Comparison of ENCODE assay signal across 23 cellular contexts in genomic region chr16:84237994-84238750, GRCh38. TPM values are rescaled to one million over a fixed set of nuclear protein-coding genes. Genes with fewer than 3 reads are reported as not detected.
DNase-seq lines count a peak whose midpoint lies in the region; ATAC-seq, FAIRE-seq and TF ChIP-seq lines count a peak whose summit lies in the region.
"Had no signal": no experiment of that assay in that cellular context is flagged by ENCODE, and none has a peak within 500 bp of the region (broad histone marks: within the 10 kb centered on the region; RNA-seq: fewer than 3 reads in every experiment).

No MANE protein-coding gene starts in this region.

- H3K9me3 Mint-ChIP-seq in chondrocyte (ENCODE audit: low read depth) (no peaks in the 10 kb centered on the region), T-cell (no peaks in the 10 kb centered on the region)
- H3K9me3 Mint-ChIP-seq: H9; T-helper 1 cell treated with Interleukin-12 subunit alpha and Interleukin-12 subunit beta and Interleukin-4 antibody, amounts not matched to agents 30 μg/mL and 1 μg/mL, for 36 hours had no signal

- no peak for TF ChIP-seq RAD21 in HepG2 (CRISPR knock-in tag; IDR thresholded peaks at IDR 0.05)

- no peaks in the 10 kb centered on the region for H3K36me3 ChIP-seq in HepG2 (replicated peaks in 1 of 2; ENCODE audit: control insufficient read depth in 1 of 2, insufficient read depth in 2 of 2, low read length in 2 of 2)
- no peaks in the 10 kb centered on the region for H3K36me3 ChIP-seq in right lobe of liver
- no peaks in the 10 kb centered on the region for H3K36me3 ChIP-seq in upper lobe of right lung

- H3K79me2 ChIP-seq in HepG2 (ENCODE audit: insufficient read depth, low read length) = no peaks in the 10 kb centered on the region

- H3K27me3 Mint-ChIP-seq in chondrocyte (ENCODE audit: low read depth) (peaks cover 78% of the 10 kb centered on the region), T-cell (peaks cover 27 to 43% of the 10 kb centered on the region in 2 donors)

- intact Hi-C loops in HepG2 (cut with micrococcal nuclease; ENCODE audit: unreplicated experiment) (no loop called here), right lobe of liver (cut with DNase I) (no loop called here), upper lobe of right lung (cut with DNase I) (no loop called here)

- DNase-seq in HepG2 (ENCODE audit: low spot score) = no peak
- DNase-seq in right lobe of liver = no peak
- peak; percentile 11 to 28 for DNase-seq in NCI-H187 (lab: John Stamatoyannopoulos, UW)
- peak; percentile 4 for DNase-seq in chondrocyte (ENCODE audit: low spot score)
- no peak for DNase-seq in upper lobe of right lung
- no peak for DNase-seq in retina
- DNase-seq in T-cell = no peak
- DNase-seq in NCI-H526 (lab: John Stamatoyannopoulos, UW) = no peak
- DNase-seq: CD4-positive, CD25-positive, alpha-beta regulatory T cell; H9; NCI-H1105; NCI-H146; NCI-H2081; NK-92 treated with Interleukin-12 subunit alpha and Interleukin-12 subunit beta, amount 100 ng/mL, for 24 hours had no signal

- POLR2A ChIA-PET in HepG2 (lab: Yijun Ruan, JAX) = no interaction called here
- POLR2A ChIA-PET in T-cell (lab: Charles Lee) = no interaction called here

- no peak overlapping the region for H3K27ac Mint-ChIP-seq in chondrocyte (ENCODE audit: unreplicated experiment)
- no peak overlapping the region for H3K27ac Mint-ChIP-seq in T-cell
- H3K27ac Mint-ChIP-seq: CD4-positive, CD25-positive, alpha-beta regulatory T cell; H9; T-helper 1 cell treated with Interleukin-12 subunit alpha and Interleukin-12 subunit beta and Interleukin-4 antibody, amounts not matched to agents 30 μg/mL and 1 μg/mL, for 36 hours had no signal

- no peaks in the 10 kb centered on the region for H3K4me1 Mint-ChIP-seq in chondrocyte (ENCODE audit: low read depth)
- no peaks in the 10 kb centered on the region for H3K4me1 Mint-ChIP-seq in T-cell
- H3K4me1 Mint-ChIP-seq: CD4-positive, CD25-positive, alpha-beta regulatory T cell had no signal

- BruUV-seq in HepG2 (replicated peaks; lab: Mats Ljungman, UMichigan) = no TSS peak

- 50% methylated on average over 17 of the region's 17 CpGs for WGBS in HepG2 (ENCODE audit: low lambda C conversion rate)
- WGBS in right lobe of liver (ENCODE audit: insufficient coverage, low coverage, low lambda C conversion rate, missing lambda C conversion rate) = 64% methylated on average over 10 of the region's 17 CpGs

- ATAC-seq in HepG2 (no peak), right lobe of liver (no peak), upper lobe of right lung (peak; percentile 77), T-cell (replicated peaks in 1 of 4) (no peak)
- ATAC-seq: Right ventricle myocardium inferior had no signal

- H3K27me3 ChIP-seq in HepG2 (ENCODE audit: control insufficient read depth in 1 of 2, insufficient read depth in 2 of 2, low read length in 2 of 2) (peaks cover 6 to 77% of the 10 kb centered on the region in 2 experiments), right lobe of liver (no peaks in the 10 kb centered on the region), upper lobe of right lung (peaks cover 15% of the 10 kb centered on the region)

- no peak for TF ChIP-seq CTCF in HepG2 (CRISPR knock-in tag; IDR thresholded peaks at IDR 0.05)
- no peak for TF ChIP-seq CTCF in right lobe of liver (IDR thresholded peaks at IDR 0.05)
- TF ChIP-seq CTCF in chondrocyte (IDR thresholded peaks at IDR 0.05) = no peak
- no peak for TF ChIP-seq CTCF in upper lobe of right lung (IDR thresholded peaks at IDR 0.05)

- no peak overlapping the region for H3K4me2 ChIP-seq in HepG2 (ENCODE audit: low read depth, low read length)

- CTCF ChIA-PET in HepG2 (lab: Yijun Ruan, JAX; ENCODE audit: low intra/inter-chr PET ratio, low total read pairs) (no interaction called here), T-cell (lab: Charles Lee) (no interaction called here)

- H4K20me1 ChIP-seq in HepG2 (ENCODE audit: insufficient read depth, low read length) = no peaks in the 10 kb centered on the region

- in situ Hi-C loops in HepG2 (cut with HindIII; ENCODE audit: extremely low pct_ligation_motif_present, low pct_unique_long_range_greater_than_20kb) = no loop called here

- H3K4me1 ChIP-seq in HepG2 (ENCODE audit: insufficient read depth, low read length) (no peaks in the 10 kb centered on the region), right lobe of liver (no peaks in the 10 kb centered on the region), upper lobe of right lung (no peaks in the 10 kb centered on the region)

- TF ChIP-seq POLR2A in HepG2 (IDR thresholded peaks at IDR 0.05; ENCODE audit: insufficient read depth in 1 of 2, low read depth in 2 of 2, low read length in 2 of 2) (no peak), right lobe of liver (IDR thresholded peaks at IDR 0.05) (no peak)

- FAIRE-seq in HepG2 (lab: Jason Lieb, UNC) = no peak
- FAIRE-seq: GM12891 had no signal

- H3K9ac ChIP-seq in HepG2 (ENCODE audit: insufficient read depth, low read depth, low read length) = no peak overlapping the region

- H3K4me3 Mint-ChIP-seq in chondrocyte (ENCODE audit: unreplicated experiment) (no peak overlapping the region), T-cell (no peak overlapping the region)
- H3K4me3 Mint-ChIP-seq: CD4-positive, CD25-positive, alpha-beta regulatory T cell; H9; T-helper 1 cell treated with Interleukin-12 subunit alpha and Interleukin-12 subunit beta and Interleukin-4 antibody, amounts not matched to agents 30 μg/mL and 1 μg/mL, for 36 hours had no signal

- TF ChIP-seq EP300 in HepG2 (IDR thresholded peaks at IDR 0.05; ENCODE audit: low read depth in 2 of 2, low read length in 2 of 2) = no peak
- no peak for TF ChIP-seq EP300 in HepG2 (CRISPR knock-in tag; IDR thresholded peaks at IDR 0.05; ENCODE audit: borderline replicate concordance)

- H2AFZ ChIP-seq in HepG2 (ENCODE audit: low read length) = no peak overlapping the region

- no peak overlapping the region for H3K4me3 ChIP-seq in HepG2 (replicated peaks in 1 of 3; ENCODE audit: insufficient read depth in 1 of 3, low read depth in 2 of 3, low read length in 3 of 3)
- H3K4me3 ChIP-seq in right lobe of liver = no peak overlapping the region
- no peak overlapping the region for H3K4me3 ChIP-seq in upper lobe of right lung

- H3K36me3 Mint-ChIP-seq in chondrocyte (ENCODE audit: low read depth) (no peaks in the 10 kb centered on the region), T-cell (no peaks in the 10 kb centered on the region)
- H3K36me3 Mint-ChIP-seq: CD4-positive, CD25-positive, alpha-beta regulatory T cell had no signal

- H3K9me3 ChIP-seq in HepG2 (ENCODE audit: low read length) (no peaks in the 10 kb centered on the region), right lobe of liver (no peaks in the 10 kb centered on the region), upper lobe of right lung (no peaks in the 10 kb centered on the region)

- H3K27ac ChIP-seq in HepG2 (ENCODE audit: extremely low read length, insufficient read depth, low read length) (no peak overlapping the region), right lobe of liver (no peak overlapping the region), upper lobe of right lung (no peak overlapping the region)

RNA-seq across cellular contexts. Expression of gene KCNG4, which starts 1.6 kb away (rescaled TPM):
- total RNA-seq in HepG2 (2016; rRNA removed; fragmentation: Illumina TruSeq; extraction: Trizol) (not detected in 2 replicates), right lobe of liver (not detected), chondrocyte (not detected in 3 replicates), upper lobe of right lung (not detected), T-cell (not detected)
- not detected in 2 replicates for total RNA-seq in HepG2 (2016; cell fraction: cytosol; rRNA removed; fragmentation: Illumina TruSeq; extraction: Trizol; ENCODE audit: low read depth)
- not detected in 2 replicates for total RNA-seq in HepG2 (2016; cell fraction: insoluble cytoplasmic fraction; rRNA removed; fragmentation: Illumina TruSeq; extraction: Trizol)
- not detected in 2 replicates for total RNA-seq in HepG2 (2016; cell fraction: membrane; rRNA removed; fragmentation: Illumina TruSeq; extraction: Trizol)
- total RNA-seq in HepG2 (2016; cell fraction: nucleus; rRNA removed; fragmentation: Illumina TruSeq; extraction: Trizol) = not detected in 2 replicates
- polyA plus RNA-seq in HepG2 (2011; rRNA removed) = not detected in 2 replicates
- polyA plus RNA-seq in HepG2 (2011; cell fraction: cytosol; rRNA removed) = not detected in 2 replicates
- polyA plus RNA-seq in HepG2 (2011; cell fraction: nucleus; rRNA removed) = not detected in 2 replicates
- not detected in 2 replicates for polyA plus RNA-seq in HepG2 (2012)
- polyA plus RNA-seq in HepG2 (2016; cell fraction: cytosol; fragmentation: Illumina TruSeq; extraction: Trizol; ENCODE audit: low read depth) = not detected in 2 replicates
- not detected in 2 replicates for polyA plus RNA-seq in HepG2 (2016; cell fraction: insoluble cytoplasmic fraction; fragmentation: Illumina TruSeq; extraction: Trizol; ENCODE audit: low read depth)
- polyA plus RNA-seq in HepG2 (2016; cell fraction: membrane; fragmentation: Illumina TruSeq; extraction: Trizol; ENCODE audit: low read depth) = not detected in 2 replicates
- polyA plus RNA-seq in HepG2 (2016; cell fraction: nucleus; fragmentation: Illumina TruSeq; extraction: Trizol; ENCODE audit: insufficient read depth, low read depth) = not detected in 2 replicates
- polyA minus RNA-seq in HepG2 (2011; rRNA and poly(A)+ RNA removed; ENCODE audit: low replicate concordance) = 0.02 TPM in 1 of 2 replicates, not detected in the other
- polyA minus RNA-seq in HepG2 (2011; cell fraction: cytosol; rRNA and poly(A)+ RNA removed) = not detected in 2 replicates
- polyA minus RNA-seq in HepG2 (2011; cell fraction: nucleus; rRNA and poly(A)+ RNA removed) = not detected in 2 replicates
- total RNA-seq: A673; CD4-positive, CD25-positive, alpha-beta regulatory T cell; G401; H9; MCF 10A; OCI-LY7; Right ventricle myocardium inferior had no signal
- polyA plus RNA-seq: BJ; CD4-positive, CD25-positive, alpha-beta regulatory T cell had no signal

RNA-seq across cellular contexts. Expression of gene ADAD2, which starts 47.2 kb away (rescaled TPM):
- total RNA-seq in HepG2 (2016; rRNA removed; fragmentation: Illumina TruSeq; extraction: Trizol) = not detected in 2 replicates
- total RNA-seq in HepG2 (2016; cell fraction: cytosol; rRNA removed; fragmentation: Illumina TruSeq; extraction: Trizol; ENCODE audit: low read depth) = not detected in 2 replicates
- total RNA-seq in HepG2 (2016; cell fraction: insoluble cytoplasmic fraction; rRNA removed; fragmentation: Illumina TruSeq; extraction: Trizol) = not detected in 2 replicates
- total RNA-seq in HepG2 (2016; cell fraction: membrane; rRNA removed; fragmentation: Illumina TruSeq; extraction: Trizol) = not detected in 2 replicates
- total RNA-seq in HepG2 (2016; cell fraction: nucleus; rRNA removed; fragmentation: Illumina TruSeq; extraction: Trizol) = not detected in 2 replicates
- polyA plus RNA-seq in HepG2 (2011; rRNA removed) = not detected in 2 replicates
- 0.03 TPM in 1 of 2 replicates, not detected in the other for polyA plus RNA-seq in HepG2 (2011; cell fraction: cytosol; rRNA removed)
- not detected in 2 replicates for polyA plus RNA-seq in HepG2 (2011; cell fraction: nucleus; rRNA removed)
- polyA plus RNA-seq in HepG2 (2012) = not detected in 2 replicates
- not detected in 2 replicates for polyA plus RNA-seq in HepG2 (2016; cell fraction: cytosol; fragmentation: Illumina TruSeq; extraction: Trizol; ENCODE audit: low read depth)
- polyA plus RNA-seq in HepG2 (2016; cell fraction: insoluble cytoplasmic fraction; fragmentation: Illumina TruSeq; extraction: Trizol; ENCODE audit: low read depth) = not detected in 2 replicates
- polyA plus RNA-seq in HepG2 (2016; cell fraction: membrane; fragmentation: Illumina TruSeq; extraction: Trizol; ENCODE audit: low read depth) = not detected in 2 replicates
- polyA plus RNA-seq in HepG2 (2016; cell fraction: nucleus; fragmentation: Illumina TruSeq; extraction: Trizol; ENCODE audit: insufficient read depth, low read depth) = not detected in 2 replicates
- polyA minus RNA-seq in HepG2 (2011; rRNA and poly(A)+ RNA removed; ENCODE audit: low replicate concordance) = not detected in 2 replicates
- polyA minus RNA-seq in HepG2 (2011; cell fraction: cytosol; rRNA and poly(A)+ RNA removed) = not detected in 2 replicates
- polyA minus RNA-seq in HepG2 (2011; cell fraction: nucleus; rRNA and poly(A)+ RNA removed) = not detected in 2 replicates
- total RNA-seq in right lobe of liver = 1 to 10 TPM in 1 of 6 experiments, under 1 TPM in 1, not detected in 4; 0.87 to 1.0 TPM
- not detected in 3 replicates for total RNA-seq in chondrocyte
- 0.52 TPM for total RNA-seq in upper lobe of right lung
- total RNA-seq in T-cell = under 1 TPM in 1 of 5 donors, not detected in 4; 0.25 TPM
- total RNA-seq: A673; CD4-positive, CD25-positive, alpha-beta regulatory T cell; G401; MCF 10A; NCI-H460; OCI-LY7; Right ventricle myocardium inferior had no signal
- polyA plus RNA-seq: BJ had no signal

RNA-seq across cellular contexts. Expression of gene TAF1C, which starts 51.3 kb away (rescaled TPM):
- total RNA-seq in HepG2 (2016; rRNA removed; fragmentation: Illumina TruSeq; extraction: Trizol) (8.3 and 15.6 TPM in 2 replicates), right lobe of liver (10 to 100 TPM; 11.0 to 28.3 (median 19.3) TPM), chondrocyte (22.2 to 33.9 TPM (median 26.9 TPM) in 3 replicates), upper lobe of right lung (80.2 TPM), T-cell (10 to 100 TPM; 81.9 to 97.6 (median 92.8) TPM)
- 9.0 and 11.9 TPM in 2 replicates for total RNA-seq in HepG2 (2016; cell fraction: cytosol; rRNA removed; fragmentation: Illumina TruSeq; extraction: Trizol; ENCODE audit: low read depth)
- 5.7 and 17.7 TPM in 2 replicates for total RNA-seq in HepG2 (2016; cell fraction: insoluble cytoplasmic fraction; rRNA removed; fragmentation: Illumina TruSeq; extraction: Trizol)
- total RNA-seq in HepG2 (2016; cell fraction: membrane; rRNA removed; fragmentation: Illumina TruSeq; extraction: Trizol) = 9.2 and 10.3 TPM in 2 replicates
- total RNA-seq in HepG2 (2016; cell fraction: nucleus; rRNA removed; fragmentation: Illumina TruSeq; extraction: Trizol) = 33.5 and 39.8 TPM in 2 replicates
- 20.8 and 25.2 TPM in 2 replicates for polyA plus RNA-seq in HepG2 (2011; rRNA removed)
- 6.5 and 8.8 TPM in 2 replicates for polyA plus RNA-seq in HepG2 (2011; cell fraction: cytosol; rRNA removed)
- polyA plus RNA-seq in HepG2 (2011; cell fraction: nucleus; rRNA removed) = 318 and 424 TPM in 2 replicates
- 24.5 and 34.3 TPM in 2 replicates for polyA plus RNA-seq in HepG2 (2012)
- 1.1 and 1.7 TPM in 2 replicates for polyA plus RNA-seq in HepG2 (2016; cell fraction: cytosol; fragmentation: Illumina TruSeq; extraction: Trizol; ENCODE audit: low read depth)
- 9.1 and 13.0 TPM in 2 replicates for polyA plus RNA-seq in HepG2 (2016; cell fraction: insoluble cytoplasmic fraction; fragmentation: Illumina TruSeq; extraction: Trizol; ENCODE audit: low read depth)
- 1.9 and 2.6 TPM in 2 replicates for polyA plus RNA-seq in HepG2 (2016; cell fraction: membrane; fragmentation: Illumina TruSeq; extraction: Trizol; ENCODE audit: low read depth)
- polyA plus RNA-seq in HepG2 (2016; cell fraction: nucleus; fragmentation: Illumina TruSeq; extraction: Trizol; ENCODE audit: insufficient read depth, low read depth) = 119 and 132 TPM in 2 replicates
- 40.8 and 57.1 TPM in 2 replicates for polyA minus RNA-seq in HepG2 (2011; rRNA and poly(A)+ RNA removed; ENCODE audit: low replicate concordance)
- 4.0 and 5.1 TPM in 2 replicates for polyA minus RNA-seq in HepG2 (2011; cell fraction: cytosol; rRNA and poly(A)+ RNA removed)
- polyA minus RNA-seq in HepG2 (2011; cell fraction: nucleus; rRNA and poly(A)+ RNA removed) = 62.5 and 75.1 TPM in 2 replicates

RNA-seq across cellular contexts. Expression of gene WFDC1, which starts 56.5 kb away (rescaled TPM):
- total RNA-seq in HepG2 (2016; rRNA removed; fragmentation: Illumina TruSeq; extraction: Trizol) (not detected in 2 replicates), right lobe of liver (1 to 10 TPM in 4 of 6 experiments, under 1 TPM in 2; 0.64 to 5.0 (median 2.3) TPM), chondrocyte (3.5 to 5.7 TPM (median 5.6 TPM) in 3 replicates), upper lobe of right lung (26.0 TPM), T-cell (not detected)
- total RNA-seq in HepG2 (2016; cell fraction: cytosol; rRNA removed; fragmentation: Illumina TruSeq; extraction: Trizol; ENCODE audit: low read depth) = not detected in 2 replicates
- not detected in 2 replicates for total RNA-seq in HepG2 (2016; cell fraction: insoluble cytoplasmic fraction; rRNA removed; fragmentation: Illumina TruSeq; extraction: Trizol)
- not detected in 2 replicates for total RNA-seq in HepG2 (2016; cell fraction: membrane; rRNA removed; fragmentation: Illumina TruSeq; extraction: Trizol)
- not detected in 2 replicates for total RNA-seq in HepG2 (2016; cell fraction: nucleus; rRNA removed; fragmentation: Illumina TruSeq; extraction: Trizol)
- polyA plus RNA-seq in HepG2 (2011; rRNA removed) = not detected in 2 replicates
- polyA plus RNA-seq in HepG2 (2011; cell fraction: cytosol; rRNA removed) = not detected in 2 replicates
- not detected in 2 replicates for polyA plus RNA-seq in HepG2 (2011; cell fraction: nucleus; rRNA removed)
- not detected in 2 replicates for polyA plus RNA-seq in HepG2 (2012)
- polyA plus RNA-seq in HepG2 (2016; cell fraction: cytosol; fragmentation: Illumina TruSeq; extraction: Trizol; ENCODE audit: low read depth) = not detected in 2 replicates
- not detected in 2 replicates for polyA plus RNA-seq in HepG2 (2016; cell fraction: insoluble cytoplasmic fraction; fragmentation: Illumina TruSeq; extraction: Trizol; ENCODE audit: low read depth)
- polyA plus RNA-seq in HepG2 (2016; cell fraction: membrane; fragmentation: Illumina TruSeq; extraction: Trizol; ENCODE audit: low read depth) = not detected in 2 replicates
- polyA plus RNA-seq in HepG2 (2016; cell fraction: nucleus; fragmentation: Illumina TruSeq; extraction: Trizol; ENCODE audit: insufficient read depth, low read depth) = not detected in 2 replicates
- 0.05 TPM in 1 of 2 replicates, not detected in the other for polyA minus RNA-seq in HepG2 (2011; rRNA and poly(A)+ RNA removed; ENCODE audit: low replicate concordance)
- not detected in 2 replicates for polyA minus RNA-seq in HepG2 (2011; cell fraction: cytosol; rRNA and poly(A)+ RNA removed)
- polyA minus RNA-seq in HepG2 (2011; cell fraction: nucleus; rRNA and poly(A)+ RNA removed) = not detected in 2 replicates
- total RNA-seq: A673; CD4-positive, CD25-positive, alpha-beta regulatory T cell; G401; MCF 10A; NCI-H460; OCI-LY7 had no signal
- polyA plus RNA-seq: CD4-positive, CD25-positive, alpha-beta regulatory T cell had no signal

Comparison
In these comparisons a context has a peak if more than half of its experiments do, and no peak if none do; other contexts are left out.
1. DNase-seq: peak in NCI-H187 (2 of 2) and chondrocyte (single experiment); none in HepG2 (single experiment), right lobe of liver (0 of 3), upper lobe of right lung (single experiment), retina (single experiment), T-cell (0 of 34) and NCI-H526 (0 of 2).